9 cellular contexts compared by ENCODE assay signal in genomic region chr5:139787257-139787567, GRCh38. TPM values are rescaled to one million over a fixed set of nuclear protein-coding genes. Genes with fewer than 3 reads are reported as not detected.
DNase-seq lines count a peak whose midpoint lies in the region; ATAC-seq and TF ChIP-seq lines count a peak whose summit lies in the region.
"Had no signal": no experiment of that assay in that cellular context is flagged by ENCODE, and none has a peak within 500 bp of the region (broad histone marks: within the 10 kb centered on the region; RNA-seq: fewer than 3 reads in every experiment).

No MANE protein-coding gene starts in this region.

- H3K9me3 Mint-ChIP-seq in activated T-helper 17 cell treated with anti-CD3 and anti-CD28 coated beads, Interleukin-2, amount 50 U/mL, for 72 hours, result no peaks in the 10 kb centered on the region
- no peaks in the 10 kb centered on the region for H3K9me3 Mint-ChIP-seq in naive B cell
- H3K9me3 Mint-ChIP-seq: dendritic cell treated with granulocyte-macrophage colony-stimulating factor and Interleukin-4, amounts not matched to agents 40 ng/mL and 50 ng/mL, for 4 days had no signal

- H3K4me1 ChIP-seq in left ventricle myocardium inferior, result peaks cover 19% of the 10 kb centered on the region

- peaks cover 18% of the 10 kb centered on the region for H3K27me3 Mint-ChIP-seq in activated T-helper 17 cell treated with anti-CD3 and anti-CD28 coated beads, Interleukin-2, amount 50 U/mL, for 72 hours
- H3K27me3 Mint-ChIP-seq in naive B cell, result peaks cover 31 to 45% (median 43%) of the 10 kb centered on the region in 3 donors

- H3K27ac Mint-ChIP-seq in activated T-helper 17 cell treated with anti-CD3 and anti-CD28 coated beads, Interleukin-2, amount 50 U/mL, for 72 hours, result no peak overlapping the region
- peak overlapping the region in 1 of 6 donors; percentile 61 for H3K27ac Mint-ChIP-seq in naive B cell
- H3K27ac Mint-ChIP-seq: dendritic cell treated with granulocyte-macrophage colony-stimulating factor and Interleukin-4, amounts not matched to agents 40 ng/mL and 50 ng/mL, for 4 days had no signal

- H3K4me3 ChIP-seq in left ventricle myocardium inferior, result peak overlapping the region; percentile 83

- H3K27ac ChIP-seq in left ventricle myocardium inferior (replicated peaks), result peak overlapping the region; percentile 84

- H3K36me3 Mint-ChIP-seq in activated T-helper 17 cell treated with anti-CD3 and anti-CD28 coated beads, Interleukin-2, amount 50 U/mL, for 72 hours (ENCODE audit: low read depth), result no peaks in the 10 kb centered on the region
- peaks cover 0 to 5% of the 10 kb centered on the region in 2 donors for H3K36me3 Mint-ChIP-seq in naive B cell

- TF ChIP-seq CTCF in left ventricle myocardium inferior (IDR thresholded peaks at IDR 0.05; ENCODE audit: borderline replicate concordance), result no peak

- DNase-seq in left ventricle myocardium inferior, result no peak
- no peak for DNase-seq in left ventricle myocardium superior
- no peak for DNase-seq in naive B cell
- DNase-seq in NCI-H526 (lab: John Stamatoyannopoulos, UW), result no peak

- no peaks in the 10 kb centered on the region for H3K4me1 Mint-ChIP-seq in activated T-helper 17 cell treated with anti-CD3 and anti-CD28 coated beads, Interleukin-2, amount 50 U/mL, for 72 hours
- H3K4me1 Mint-ChIP-seq in naive B cell, result peaks cover 0 to 6% (median 3%) of the 10 kb centered on the region in 3 donors

- H3K4me3 Mint-ChIP-seq in activated T-helper 17 cell treated with anti-CD3 and anti-CD28 coated beads, Interleukin-2, amount 50 U/mL, for 72 hours, result peak overlapping the region; percentile 88
- peak overlapping the region; percentile 78 to 93 (median 87) for H3K4me3 Mint-ChIP-seq in naive B cell

- ATAC-seq in left ventricle myocardium superior, result no peak
- ATAC-seq in activated T-helper 17 cell treated with anti-CD3 and anti-CD28 coated beads, Interleukin-2, amount 50 U/mL, for 72 hours (replicated peaks), result no peak
- no peak for ATAC-seq in naive B cell (ENCODE audit: low read depth in 2 of 2)
- ATAC-seq in HG03039 (IDR thresholded peaks at IDR 0.05; ENCODE audit: unreplicated experiment), result no peak
- ATAC-seq in GM19452 (IDR thresholded peaks at IDR 0.05; ENCODE audit: unreplicated experiment), result no peak
- no peak for ATAC-seq in GM21825 (IDR thresholded peaks at IDR 0.05; ENCODE audit: unreplicated experiment)

- no peaks in the 10 kb centered on the region for H3K9me3 ChIP-seq in left ventricle myocardium inferior (replicated peaks)

- intact Hi-C loops in left ventricle myocardium inferior (cut with micrococcal nuclease), result loop anchor here (2.0 to 5.0 kb wide), 2 partner anchors 80 to 182 kb away; no protein-coding TSS in a partner anchor
- intact Hi-C loops in left ventricle myocardium superior (cut with micrococcal nuclease), result loop anchor here (5.0 to 10.0 kb wide), 3 partner anchors 78 to 370 kb away; no protein-coding TSS in a partner anchor

- H3K36me3 ChIP-seq in left ventricle myocardium inferior, result no peaks in the 10 kb centered on the region

- H3K27me3 ChIP-seq in left ventricle myocardium inferior (ENCODE audit: low read depth), result no peaks in the 10 kb centered on the region

RNA-seq across cellular contexts. Expression of gene PSD2, which starts 8.4 kb away (rescaled TPM):
- total RNA-seq in left ventricle myocardium inferior (not detected), left ventricle myocardium superior (not detected)
- total RNA-seq in activated T-helper 17 cell treated with anti-CD3 and anti-CD28 coated beads, Interleukin-2, amount 50 U/mL, for 72 hours, result not detected
- not detected for polyA plus RNA-seq in naive B cell (ENCODE audit: low read depth in 6 of 6)
